Comparison of ENCODE assay signal across 8 cellular contexts in genomic region chr2:70919672-70920366, GRCh38. TPM values are rescaled to one million over a fixed set of nuclear protein-coding genes. Genes with fewer than 3 reads are reported as not detected.
A peak's percentile ranks its signal among the peaks of the same experiment; 100 is the strongest.
DNase-seq lines count a peak whose midpoint lies in the region; ATAC-seq lines count a peak whose summit lies in the region.

No MANE protein-coding gene starts in this region.

- H3K27me3 ChIP-seq in CD4-positive, alpha-beta memory T cell (ENCODE audit: insufficient read depth, low read length) = no peaks in the 10 kb centered on the region
- no peaks in the 10 kb centered on the region for H3K27me3 ChIP-seq in GM23248 (replicated peaks; ENCODE audit: insufficient read depth)

- no peaks in the 10 kb centered on the region for H3K36me3 Mint-ChIP-seq in CD4-positive, alpha-beta memory T cell

- DNase-seq in CD4-positive, alpha-beta memory T cell = peak in 4 of 5 donors; percentile 40 to 54 (median 52)
- peak; percentile 83 for DNase-seq in GM23248
- DNase-seq in NCI-H2227 treated with DMSO at 0.1 percent for 48 hours (lab: John Stamatoyannopoulos, UW) = peak; percentile 78
- DNase-seq in activated CD4-positive, CD25-positive, alpha-beta regulatory T cell treated with anti-CD3 and anti-CD28 coated beads, Interleukin-2, amount 50 U/mL, for 72 hours = peak; percentile 74
- peak; percentile 34 for DNase-seq in central memory CD4-positive, alpha-beta T cell
- DNase-seq in left colon = peak; percentile 60 to 83
- DNase-seq in stimulated activated CD4-positive, alpha-beta T cell treated with anti-CD3 and anti-CD28 coated beads, Interleukin-4, amount 100 ng/mL, for 24 hours = peak; percentile 76

- no peaks in the 10 kb centered on the region for H3K4me1 ChIP-seq in CD4-positive, alpha-beta memory T cell (ENCODE audit: insufficient read depth, low read length)
- no peaks in the 10 kb centered on the region for H3K4me1 ChIP-seq in GM23248 (ENCODE audit: insufficient read depth)

- 23 to 24% methylated on average over 16 of the region's 16 CpGs for WGBS in GM23248 (ENCODE audit: low coverage in 1 of 2, low lambda C conversion rate in 2 of 2, missing lambda C conversion rate in 2 of 2), 2 experiments

- no peak overlapping the region for H3K9ac ChIP-seq in GM23248

- H3K9me3 Mint-ChIP-seq in CD4-positive, alpha-beta memory T cell = peaks cover 0 to 4% (median 0%) of the 10 kb centered on the region in 8 donors

- no peaks in the 10 kb centered on the region for H3F3A ChIP-seq in GM23248 (ENCODE audit: insufficient read depth)

- no peaks in the 10 kb centered on the region for H3K79me2 ChIP-seq in GM23248 (ENCODE audit: insufficient read depth)

- H3K9me2 ChIP-seq in GM23248 (ENCODE audit: insufficient read depth) = no peaks in the 10 kb centered on the region

- CTCF ChIA-PET in CD4-positive, alpha-beta memory T cell (lab: Charles Lee; ENCODE audit: partially characterized antibody) = interaction anchor here (0.7 to 3.3 kb wide), 9 partner anchors 8 to 615 kb away, joined by 3 to 42 read pairs (median 5); no protein-coding TSS in a partner anchor

- POLR2A ChIA-PET in CD4-positive, alpha-beta memory T cell (lab: Charles Lee; ENCODE audit: partially characterized antibody) = no interaction called here

- no peaks in the 10 kb centered on the region for H3K4me1 Mint-ChIP-seq in CD4-positive, alpha-beta memory T cell

- H3K36me3 ChIP-seq in CD4-positive, alpha-beta memory T cell (ENCODE audit: insufficient read depth, low read length) = no peaks in the 10 kb centered on the region
- no peaks in the 10 kb centered on the region for H3K36me3 ChIP-seq in GM23248 (ENCODE audit: low read depth)

- no peak overlapping the region for H2AFZ ChIP-seq in GM23248

- intact Hi-C loops in CD4-positive, alpha-beta memory T cell (cut with micrococcal nuclease) = loop anchor here (1.0 kb wide), 1 partner anchor 49 kb away; no protein-coding TSS in a partner anchor
- intact Hi-C loops in left colon (cut with DNase I, micrococcal nuclease) = loop anchor here (5.0 to 10.0 kb wide), 2 partner anchors 45 to 48 kb away; no protein-coding TSS in a partner anchor

- in situ Hi-C loops in GM23248 (cut with MboI) = no loop called here

- H3K9me3 ChIP-seq in CD4-positive, alpha-beta memory T cell (ENCODE audit: control insufficient read depth in 1 of 2, low read length in 2 of 2) = no peaks in the 10 kb centered on the region
- no peaks in the 10 kb centered on the region for H3K9me3 ChIP-seq in GM23248 (ENCODE audit: low read depth)

- H3K4me2 ChIP-seq in GM23248 (ENCODE audit: unreplicated experiment) = no peak overlapping the region

- no peak overlapping the region for H3K27ac Mint-ChIP-seq in CD4-positive, alpha-beta memory T cell

- H3K4me3 ChIP-seq in CD4-positive, alpha-beta memory T cell (ENCODE audit: low read length in 2 of 2) = no peak overlapping the region
- no peak overlapping the region for H3K4me3 ChIP-seq in GM23248

- peak; percentile 91 for ATAC-seq in left colon
- no peak for ATAC-seq in HG03139 (IDR thresholded peaks at IDR 0.05; ENCODE audit: unreplicated experiment)

- H3K4me3 Mint-ChIP-seq in CD4-positive, alpha-beta memory T cell = no peak overlapping the region

- H3K27ac ChIP-seq in CD4-positive, alpha-beta memory T cell (ENCODE audit: low read depth, low read length) = no peak overlapping the region
- H3K27ac ChIP-seq in GM23248 = no peak overlapping the region

- peaks cover 15 to 22% of the 10 kb centered on the region in 2 donors for H3K27me3 Mint-ChIP-seq in CD4-positive, alpha-beta memory T cell

- H4K20me1 ChIP-seq in GM23248 (ENCODE audit: insufficient read depth) = no peaks in the 10 kb centered on the region

RNA-seq across cellular contexts. Expression of gene ATP6V1B1, which starts 15.9 kb away (rescaled TPM):
- total RNA-seq in CD4-positive, alpha-beta memory T cell = not detected
- polyA plus RNA-seq in CD4-positive, alpha-beta memory T cell = not detected
- not detected in 2 replicates for total RNA-seq in GM23248 (2014; rRNA removed; shearing (Covaris generic))
- 0.60 TPM in 1 of 2 replicates, not detected in the other for polyA plus RNA-seq in GM23248 (2016; fragmentation: Nextera tagmentation; extraction: Ambion mirVana)
- not detected for total RNA-seq in left colon

RNA-seq across cellular contexts. Expression of gene VAX2, which starts 19.4 kb away (rescaled TPM):
- not detected for total RNA-seq in CD4-positive, alpha-beta memory T cell
- polyA plus RNA-seq in CD4-positive, alpha-beta memory T cell = not detected
- 1.1 and 2.0 TPM in 2 replicates for total RNA-seq in GM23248 (2014; rRNA removed; shearing (Covaris generic))
- 0.85 and 1.5 TPM in 2 replicates for polyA plus RNA-seq in GM23248 (2016; fragmentation: Nextera tagmentation; extraction: Ambion mirVana)
- total RNA-seq in left colon = not detected

RNA-seq across cellular contexts. Expression of gene ANKRD53, which starts 58.6 kb away (rescaled TPM):
- under 1 TPM in 1 of 2 experiments, not detected in 1; 0.20 TPM for total RNA-seq in CD4-positive, alpha-beta memory T cell
- not detected for polyA plus RNA-seq in CD4-positive, alpha-beta memory T cell
- not detected in 2 replicates for total RNA-seq in GM23248 (2014; rRNA removed; shearing (Covaris generic))
- 0.65 and 1.2 TPM in 2 replicates for polyA plus RNA-seq in GM23248 (2016; fragmentation: Nextera tagmentation; extraction: Ambion mirVana)
- under 1 TPM; 0.61 to 0.70 TPM for total RNA-seq in left colon
